Comparison of ENCODE assay signal across 8 cellular contexts in the genomic region with DNA sequence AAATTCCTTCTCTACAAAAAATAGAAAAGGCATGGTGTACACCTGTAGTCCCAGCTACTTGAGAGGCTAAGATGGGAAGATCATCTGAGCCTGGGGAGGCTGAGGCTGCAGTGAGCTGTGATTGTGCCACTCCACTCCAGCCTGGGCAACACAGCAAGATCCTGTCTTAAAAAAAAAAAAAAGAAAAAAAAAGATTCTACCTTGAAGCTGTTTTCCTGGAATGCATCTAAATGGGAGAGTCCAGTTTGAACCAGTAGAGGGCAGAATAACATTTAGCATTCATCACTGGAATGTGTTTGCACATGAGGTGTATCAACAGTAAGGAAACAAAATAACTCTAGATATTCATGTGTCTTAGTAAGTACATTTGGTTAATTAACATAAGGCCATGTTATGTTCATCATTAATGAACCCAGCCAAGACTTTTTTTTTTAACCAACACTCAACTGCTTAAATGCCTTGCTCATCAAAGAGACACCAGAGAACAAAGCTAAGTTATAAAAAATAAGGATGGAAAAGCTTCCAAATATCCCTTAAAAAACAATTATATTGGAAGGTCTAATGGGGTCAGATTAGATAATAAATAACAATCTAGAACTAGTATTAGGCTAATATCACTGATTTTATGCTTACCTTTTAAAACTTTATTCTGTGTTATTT. TPM values are rescaled to one million over a fixed set of nuclear protein-coding genes. Genes with fewer than 3 reads are reported as not detected.
DNase-seq lines count a peak whose midpoint lies in the region; ATAC-seq and TF ChIP-seq lines count a peak whose summit lies in the region.

No MANE protein-coding gene starts in this region.

- no peak overlapping the region for H4K8ac ChIP-seq in trophoblast cell (ENCODE audit: low read depth, low read length)

- ATAC-seq in HG02852 (IDR thresholded peaks at IDR 0.05; ENCODE audit: unreplicated experiment) (peak; percentile 87), GM21737 (IDR thresholded peaks at IDR 0.05; ENCODE audit: unreplicated experiment) (no peak), HG03025 (IDR thresholded peaks at IDR 0.05; ENCODE audit: low FRiP score, unreplicated experiment) (no peak)

- H4K91ac ChIP-seq in trophoblast cell (ENCODE audit: low read depth, low read length), result no peak overlapping the region

- H3K79me1 ChIP-seq in trophoblast cell (ENCODE audit: low read length), result no peaks in the 10 kb centered on the region

- H3K27me3 ChIP-seq in Peyer's patch (no peaks in the 10 kb centered on the region), esophagus squamous epithelium (peaks cover 0 to 3% (median 0%) of the 10 kb centered on the region in 4 donors), trophoblast cell (ENCODE audit: insufficient read depth, low read length) (no peaks in the 10 kb centered on the region)

- no peak overlapping the region for H3K14ac ChIP-seq in trophoblast cell (ENCODE audit: low read length)

- peak; percentile 79 for DNase-seq in AG08395 (ENCODE audit: low spot score)
- DNase-seq in G401 (ENCODE audit: low spot score), result peak; percentile 21
- no peak for DNase-seq in Peyer's patch
- no peak for DNase-seq in esophagus squamous epithelium (lab: John Stamatoyannopoulos, UW)
- DNase-seq in trophoblast cell, result peak; percentile 36 to 91

- TF ChIP-seq POLR2A in Peyer's patch (IDR thresholded peaks at IDR 0.05), result no peak
- no peak for TF ChIP-seq POLR2A in esophagus squamous epithelium (IDR thresholded peaks at IDR 0.05)

- no peak overlapping the region for H2BK5ac ChIP-seq in trophoblast cell (ENCODE audit: low read depth, low read length, poor library complexity)

- no peak overlapping the region for H2AK5ac ChIP-seq in trophoblast cell (ENCODE audit: low read length)

- H3K27ac ChIP-seq in Peyer's patch, result no peak overlapping the region
- H3K27ac ChIP-seq in esophagus squamous epithelium, result no peak overlapping the region
- H3K27ac ChIP-seq in trophoblast cell (ENCODE audit: low read depth, low read length), result no peak overlapping the region

- H3K18ac ChIP-seq in trophoblast cell (ENCODE audit: low read length), result no peak overlapping the region

- H3K9ac ChIP-seq in trophoblast cell (ENCODE audit: low read length), result no peak overlapping the region

- no peak overlapping the region for H3K23ac ChIP-seq in trophoblast cell (ENCODE audit: low read length)

- H3K79me2 ChIP-seq in trophoblast cell (ENCODE audit: control insufficient read depth, insufficient read depth, low read length, poor library complexity), result no peaks in the 10 kb centered on the region

- in situ Hi-C loops in G401 (cut with HindIII; ENCODE audit: low sequenced_read_pairs), result no loop called here

- H3K36me3 ChIP-seq in Peyer's patch (no peaks in the 10 kb centered on the region), esophagus squamous epithelium (no peaks in the 10 kb centered on the region), trophoblast cell (ENCODE audit: control insufficient read depth in 1 of 2, insufficient read depth in 2 of 2, low read length in 2 of 2) (no peaks in the 10 kb centered on the region)

- H3K4me2 ChIP-seq in trophoblast cell (ENCODE audit: low read length), result no peak overlapping the region

- H2BK12ac ChIP-seq in trophoblast cell (ENCODE audit: low read length), result no peak overlapping the region

- H2BK120ac ChIP-seq in trophoblast cell (ENCODE audit: insufficient read depth, low read length, poor library complexity), result no peak overlapping the region

- no peak overlapping the region for H4K12ac ChIP-seq in trophoblast cell (ENCODE audit: low read depth, low read length)

- intact Hi-C loops in esophagus squamous epithelium (cut with DNase I), result loop anchor here (10.0 kb wide), 1 partner anchor 329 kb away; no protein-coding TSS in a partner anchor

- H2AFZ ChIP-seq in trophoblast cell (ENCODE audit: insufficient read depth, low read length, poor library complexity), result no peak overlapping the region

- H3K4me1 ChIP-seq in Peyer's patch, result no peaks in the 10 kb centered on the region
- no peaks in the 10 kb centered on the region for H3K4me1 ChIP-seq in esophagus squamous epithelium
- H3K4me1 ChIP-seq in trophoblast cell (ENCODE audit: control insufficient read depth in 1 of 2, insufficient read depth in 2 of 2, low read length in 2 of 2), result no peaks in the 10 kb centered on the region

- H3K4ac ChIP-seq in trophoblast cell (ENCODE audit: low read depth, low read length), result no peak overlapping the region

- H3K4me3 ChIP-seq in Peyer's patch (no peak overlapping the region), esophagus squamous epithelium (no peak overlapping the region), trophoblast cell (ENCODE audit: low read depth, low read length) (no peak overlapping the region)

- TF ChIP-seq CTCF in Peyer's patch (IDR thresholded peaks at IDR 0.05), result peak in 4 of 6 experiments; percentile 59 to 81 (median 78)
- peak; percentile 31 to 76 (median 56) for TF ChIP-seq CTCF in esophagus squamous epithelium (IDR thresholded peaks at IDR 0.05)

- H3K9me3 ChIP-seq in Peyer's patch (peaks cover 0 to 6% (median 0%) of the 10 kb centered on the region in 4 donors), esophagus squamous epithelium (peaks cover 0 to 13% (median 0%) of the 10 kb centered on the region in 3 donors), trophoblast cell (ENCODE audit: insufficient read depth, low read depth, low read length) (peaks cover 2% of the 10 kb centered on the region)

RNA-seq across cellular contexts. Expression of gene IFNE, which starts 16.1 kb away (rescaled TPM):
- not detected in 2 replicates for total RNA-seq in G401 (2014; rRNA removed; shearing (Covaris generic))
- 1 to 10 TPM in 3 of 4 donors, not detected in 1; 5.3 to 5.5 (median 5.3) TPM for total RNA-seq in Peyer's patch
- 1 to 10 TPM in 2 of 4 donors, under 1 TPM in 1, not detected in 1; 0.91 to 3.4 (median 2.4) TPM for total RNA-seq in esophagus squamous epithelium
- 0.10 and 0.11 TPM in 2 replicates for polyA plus RNA-seq in trophoblast cell (2013)

RNA-seq across cellular contexts. Expression of gene IFNA1, which starts 25.8 kb away (rescaled TPM):
- total RNA-seq in G401 (2014; rRNA removed; shearing (Covaris generic)), result not detected in 2 replicates
- total RNA-seq in Peyer's patch, result not detected
- total RNA-seq in esophagus squamous epithelium, result not detected
- polyA plus RNA-seq in trophoblast cell (2013), result 0.08 and 0.10 TPM in 2 replicates

RNA-seq across cellular contexts. Expression of gene IFNA8, which starts 57.1 kb away (rescaled TPM):
- not detected in 2 replicates for total RNA-seq in G401 (2014; rRNA removed; shearing (Covaris generic))
- total RNA-seq in Peyer's patch, result not detected
- not detected for total RNA-seq in esophagus squamous epithelium
- polyA plus RNA-seq in trophoblast cell (2013), result not detected in 2 replicates

Comparison
In these comparisons a context has a peak if more than half of its experiments do, and no peak if none do; other contexts are left out.
1. DNase-seq: peak in AG08395 (single experiment), G401 (single experiment) and trophoblast cell (2 of 2); none in Peyer's patch (0 of 3) and esophagus squamous epithelium (single experiment).